19 cellular contexts compared by ENCODE assay signal in the genomic region with DNA sequence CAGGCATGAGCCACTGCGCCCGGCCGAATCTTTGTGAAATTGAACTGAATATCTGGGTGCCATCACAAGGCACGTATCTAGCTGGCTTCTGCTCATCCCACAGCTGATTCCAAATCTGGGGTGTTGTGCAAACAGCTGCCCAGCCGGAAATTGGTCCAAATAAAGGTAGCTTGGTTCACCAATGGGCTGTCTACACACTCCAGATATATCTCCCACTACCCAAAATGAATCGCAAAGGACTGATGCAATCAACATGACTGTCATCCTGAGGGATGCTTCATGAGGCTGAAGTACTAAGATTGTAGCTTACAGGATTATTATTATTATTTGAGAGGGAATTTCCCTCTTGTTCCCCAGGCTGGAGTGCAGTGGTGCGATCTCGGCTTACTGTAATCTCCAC. TPM values are rescaled to one million over a fixed set of nuclear protein-coding genes. Genes with fewer than 3 reads are reported as not detected.
DNase-seq lines count a peak whose midpoint lies in the region; ATAC-seq and TF ChIP-seq lines count a peak whose summit lies in the region.
"Had no signal": no experiment of that assay in that cellular context is flagged by ENCODE, and none has a peak within 500 bp of the region (broad histone marks: within the 10 kb centered on the region; RNA-seq: fewer than 3 reads in every experiment).

No MANE protein-coding gene starts in this region.

- H3K9me3 Mint-ChIP-seq in Calu3 (ENCODE audit: low read depth, unreplicated experiment) (no peaks in the 10 kb centered on the region), osteocyte (ENCODE audit: unreplicated experiment) (no peaks in the 10 kb centered on the region)
- H3K9me3 Mint-ChIP-seq in dendritic cell treated with granulocyte-macrophage colony-stimulating factor and Interleukin-4, amounts not matched to agents 40 ng/mL and 50 ng/mL, for 4 days = no peaks in the 10 kb centered on the region
- H3K9me3 Mint-ChIP-seq: activated CD4-positive, alpha-beta memory T cell treated with anti-CD3 and anti-CD28 coated beads, Interleukin-2, amount 10 ng/mL, durations not matched to agents 7 days and 5 days; stimulated activated effector memory CD8-positive, alpha-beta T cell treated with anti-CD3 and anti-CD28 coated beads, Interleukin-12 subunit alpha, Interleukin-12 subunit beta, amount 100 ng/mL, for 72 hours had no signal

- intact Hi-C loops in Calu3 (cut with micrococcal nuclease; ENCODE audit: unreplicated experiment) = loop anchor here (1.0 kb wide), 1 partner anchor 49 kb away; no protein-coding TSS in a partner anchor
- intact Hi-C loops in dendritic cell treated with granulocyte-macrophage colony-stimulating factor and Interleukin-4, amounts not matched to agents 40 ng/mL and 50 ng/mL, for 4 days (cut with micrococcal nuclease) = loop anchor here (5.0 kb wide), 1 partner anchor 616 kb away; no protein-coding TSS in a partner anchor

- H3K4me3 Mint-ChIP-seq in Calu3 (ENCODE audit: low read depth, unreplicated experiment) (no peak overlapping the region), osteocyte (ENCODE audit: unreplicated experiment) (no peak overlapping the region)
- H3K4me3 Mint-ChIP-seq in dendritic cell treated with granulocyte-macrophage colony-stimulating factor and Interleukin-4, amounts not matched to agents 40 ng/mL and 50 ng/mL, for 4 days = no peak overlapping the region
- H3K4me3 Mint-ChIP-seq: activated CD4-positive, alpha-beta memory T cell treated with anti-CD3 and anti-CD28 coated beads, Interleukin-2, amount 10 ng/mL, durations not matched to agents 7 days and 5 days; CD8-positive, alpha-beta memory T cell; nephron progenitor cell; stimulated activated effector memory CD8-positive, alpha-beta T cell treated with anti-CD3 and anti-CD28 coated beads, Interleukin-12 subunit alpha, Interleukin-12 subunit beta, amount 100 ng/mL, for 72 hours had no signal

- peak overlapping the region; percentile 30; the same call in 1 of the 2 replicates for H3K27ac ChIP-seq in OCI-LY3 (ENCODE audit: low read length)
- H3K27ac ChIP-seq: testis had no signal

- no peak for TF ChIP-seq CTCF in Calu3 (IDR thresholded peaks at IDR 0.05; ENCODE audit: unreplicated experiment)
- TF ChIP-seq CTCF in OCI-LY3 (IDR thresholded peaks at IDR 0.05; ENCODE audit: low read depth, low read length) = no peak
- no peak for TF ChIP-seq CTCF in osteocyte (IDR thresholded peaks at IDR 0.05)
- TF ChIP-seq CTCF in omental fat pad (IDR thresholded peaks at IDR 0.05) = no peak

- no peaks in the 10 kb centered on the region for H3K27me3 ChIP-seq in OCI-LY3 (ENCODE audit: low read depth, low read length)
- H3K27me3 ChIP-seq: testis had no signal

- H3K79me2 ChIP-seq in OCI-LY3 (ENCODE audit: low read length) = no peaks in the 10 kb centered on the region

- DNase-seq in Calu3 (no peak), osteocyte (ENCODE audit: extremely low spot score, unreplicated experiment) (no peak), NCI-H2081 treated with DMSO at 0.1 percent for 48 hours (lab: John Stamatoyannopoulos, UW) (no peak), omental fat pad (ENCODE audit: low spot score) (no peak)
- DNase-seq in stimulated activated CD4-positive, alpha-beta T cell treated with anti-CD3 and anti-CD28 coated beads, Interleukin-4, amount 100 ng/mL, for 1 hour = no peak
- DNase-seq: activated CD4-positive, alpha-beta memory T cell treated with anti-CD3 and anti-CD28 coated beads, Interleukin-2, amount 10 ng/mL, durations not matched to agents 7 days and 5 days; activated gamma-delta T cell treated with Interleukin-2 at 50 U/mL for 16 hours; GF-D8; left ventricle myocardium superior; NCI-H446 treated with DMSO at 0.1 percent for 48 hours; stimulated activated CD4-positive, alpha-beta T cell treated with anti-CD3 and anti-CD28 coated beads, Interleukin-1b, Interleukin-23, amount 100 ng/mL, for 48 hours had no signal

- peaks cover 23% of the 10 kb centered on the region for H3K4me1 ChIP-seq in OCI-LY3 (ENCODE audit: low read length)

- H3K27me3 Mint-ChIP-seq in Calu3 (ENCODE audit: unreplicated experiment) (no peaks in the 10 kb centered on the region), osteocyte (ENCODE audit: unreplicated experiment) (no peaks in the 10 kb centered on the region)
- peaks cover 3% of the 10 kb centered on the region for H3K27me3 Mint-ChIP-seq in dendritic cell treated with granulocyte-macrophage colony-stimulating factor and Interleukin-4, amounts not matched to agents 40 ng/mL and 50 ng/mL, for 4 days

- H3K27ac Mint-ChIP-seq in Calu3 (ENCODE audit: unreplicated experiment) = peak overlapping the region; percentile 4
- peak overlapping the region; percentile 21 for H3K27ac Mint-ChIP-seq in dendritic cell treated with granulocyte-macrophage colony-stimulating factor and Interleukin-4, amounts not matched to agents 40 ng/mL and 50 ng/mL, for 4 days
- H3K27ac Mint-ChIP-seq in osteocyte (ENCODE audit: unreplicated experiment) = peak overlapping the region; percentile 90
- H3K27ac Mint-ChIP-seq: activated CD4-positive, alpha-beta memory T cell treated with anti-CD3 and anti-CD28 coated beads, Interleukin-2, amount 10 ng/mL, durations not matched to agents 7 days and 5 days; CD8-positive, alpha-beta memory T cell; nephron progenitor cell; stimulated activated effector memory CD8-positive, alpha-beta T cell treated with anti-CD3 and anti-CD28 coated beads, Interleukin-12 subunit alpha, Interleukin-12 subunit beta, amount 100 ng/mL, for 72 hours had no signal

- H3K36me3 ChIP-seq in OCI-LY3 (replicated peaks; ENCODE audit: low read depth, low read length) = no peaks in the 10 kb centered on the region

- no TSS peak for BruUV-seq in Calu3 (replicated peaks; lab: Mats Ljungman, UMichigan)

- H3K4me2 ChIP-seq in OCI-LY3 (ENCODE audit: low read length) = peak overlapping the region; percentile 79

- H3K36me3 Mint-ChIP-seq in Calu3 (ENCODE audit: insufficient read depth, unreplicated experiment) = peaks cover 8% of the 10 kb centered on the region
- no peaks in the 10 kb centered on the region for H3K36me3 Mint-ChIP-seq in dendritic cell treated with granulocyte-macrophage colony-stimulating factor and Interleukin-4, amounts not matched to agents 40 ng/mL and 50 ng/mL, for 4 days (ENCODE audit: low read depth)
- peaks cover 11% of the 10 kb centered on the region for H3K36me3 Mint-ChIP-seq in osteocyte (ENCODE audit: unreplicated experiment)
- H3K36me3 Mint-ChIP-seq: stimulated activated effector memory CD8-positive, alpha-beta T cell treated with anti-CD3 and anti-CD28 coated beads, Interleukin-12 subunit alpha, Interleukin-12 subunit beta, amount 100 ng/mL, for 72 hours had no signal

- CTCF ChIA-PET in Calu3 (lab: Charles Lee) = interaction anchor here (0.9 to 3.3 kb wide), 4 partner anchors 31 to 52 kb away, joined by 3 to 68 read pairs (median 6); no protein-coding TSS in a partner anchor

- H3K4me1 Mint-ChIP-seq in Calu3 (ENCODE audit: low read depth, unreplicated experiment) = peaks cover 49% of the 10 kb centered on the region
- H3K4me1 Mint-ChIP-seq in dendritic cell treated with granulocyte-macrophage colony-stimulating factor and Interleukin-4, amounts not matched to agents 40 ng/mL and 50 ng/mL, for 4 days (ENCODE audit: low read depth) = peaks cover 12% of the 10 kb centered on the region
- peaks cover 47% of the 10 kb centered on the region for H3K4me1 Mint-ChIP-seq in osteocyte (ENCODE audit: unreplicated experiment)
- H3K4me1 Mint-ChIP-seq: activated CD4-positive, alpha-beta memory T cell treated with anti-CD3 and anti-CD28 coated beads, Interleukin-2, amount 10 ng/mL, durations not matched to agents 7 days and 5 days; CD8-positive, alpha-beta memory T cell; stimulated activated effector memory CD8-positive, alpha-beta T cell treated with anti-CD3 and anti-CD28 coated beads, Interleukin-12 subunit alpha, Interleukin-12 subunit beta, amount 100 ng/mL, for 72 hours had no signal

- H3K4me3 ChIP-seq in OCI-LY3 (ENCODE audit: low read length) = peak overlapping the region; percentile 65
- H3K4me3 ChIP-seq: testis had no signal

- H3K9ac ChIP-seq in OCI-LY3 (ENCODE audit: low read length) = no peak overlapping the region

- ATAC-seq in HG03354 (IDR thresholded peaks at IDR 0.05; ENCODE audit: poor library complexity, severe bottlenecking, unreplicated experiment) (no peak), omental fat pad (ENCODE audit: low FRiP score) (no peak)
- ATAC-seq: stimulated activated effector memory CD8-positive, alpha-beta T cell treated with anti-CD3 and anti-CD28 coated beads, Interleukin-12 subunit alpha, Interleukin-12 subunit beta, amount 100 ng/mL, for 72 hours had no signal

- H4K20me1 ChIP-seq in OCI-LY3 (ENCODE audit: insufficient read depth, low read length) = no peaks in the 10 kb centered on the region

- H3K9me3 ChIP-seq in OCI-LY3 (ENCODE audit: insufficient read depth, low read length) = no peaks in the 10 kb centered on the region
- H3K9me3 ChIP-seq: testis had no signal

- H2AFZ ChIP-seq in OCI-LY3 (ENCODE audit: low read depth, low read length) = peak overlapping the region; percentile 51; the same call in 1 of the 2 replicates

RNA-seq across cellular contexts. Expression of a gene that starts 28.1 kb away (rescaled TPM):
- total RNA-seq in Calu3 (2022) (30.4 and 30.8 TPM in 2 replicates), osteocyte (119 and 123 TPM in 2 replicates), omental fat pad (100 to 1,000 TPM in 1 of 4 donors, 10 to 100 TPM in 3; 56.6 to 105 (median 76.3) TPM)
- total RNA-seq: activated CD4-positive, alpha-beta memory T cell treated with anti-CD3 and anti-CD28 coated beads, Interleukin-2, amount 10 ng/mL, durations not matched to agents 7 days and 5 days; mononuclear cell had no signal

Comparison
In these comparisons a context has a peak if more than half of its experiments do, and no peak if none do; other contexts are left out.
1. H3K27ac Mint-ChIP-seq: peak in every context shown above with its lines; median percentile 90 in osteocyte; 21 in dendritic cell treated with granulocyte-macrophage colony-stimulating factor and Interleukin-4, amounts not matched to agents 40 ng/mL and 50 ng/mL, for 4 days; 4 in Calu3.